ENCODE assay signal across 11 cellular contexts in genomic region chr3:171258316-171258715, GRCh38.
DNase-seq lines count a peak whose midpoint lies in the region; ATAC-seq, FAIRE-seq and TF ChIP-seq lines count a peak whose summit lies in the region.
"Had no signal": no experiment of that assay in that cellular context is flagged by ENCODE, and none has a peak within 500 bp of the region (broad histone marks: within the 10 kb centered on the region; RNA-seq: fewer than 3 reads in every experiment).

No MANE protein-coding gene starts in this region.

- peak overlapping the region; percentile 8; the same call in 1 of the 2 replicates for H3K9ac ChIP-seq in GM12878 (ENCODE audit: control insufficient read depth, insufficient read depth, low read length)
- no peak overlapping the region for H3K9ac ChIP-seq in kidney (ENCODE audit: low read length in 2 of 2)
- H3K9ac ChIP-seq: BLaER1 treated with 17β-estradiol and CSF1 and Interleukin-3, amounts not matched to agents 10 nM and 100 nM had no signal

- H3K9me3 ChIP-seq in GM12878 (replicated peaks; ENCODE audit: control insufficient read depth, insufficient read depth, low read length) = no peaks in the 10 kb centered on the region; the same call in 2 of the 3 replicates
- no peaks in the 10 kb centered on the region for H3K9me3 ChIP-seq in kidney (ENCODE audit: control insufficient read depth in 1 of 2, low read length in 2 of 2)
- H3K9me3 ChIP-seq: BLaER1 treated with 17β-estradiol and CSF1 and Interleukin-3, amounts not matched to agents 10 nM and 100 nM had no signal

- 84% methylated on average over 2 of the region's 2 CpGs for WGBS in GM12878 (ENCODE audit: insufficient coverage, insufficient replicate concordance, low lambda C conversion rate, missing lambda C conversion rate)

- SMC1A ChIA-PET in GM12878 (lab: Charles Lee; ENCODE audit: uncharacterized antibody, unreplicated experiment) = interaction anchor here (0.6 to 23.0 kb wide), 14 partner anchors 10 to 194 kb away, joined by 3 to 657 read pairs (median 6); no protein-coding TSS in a partner anchor

- peaks cover 88% of the 10 kb centered on the region for H3K4me1 ChIP-seq in GM12878 (ENCODE audit: control insufficient read depth, insufficient read depth, low read length)
- H3K4me1 ChIP-seq in kidney (ENCODE audit: control insufficient read depth in 1 of 2, insufficient read depth in 1 of 2, low read depth in 1 of 2, low read length in 2 of 2) = no peaks in the 10 kb centered on the region

- FAIRE-seq in GM12878 (lab: Jason Lieb, UNC) = no peak
- no peak for FAIRE-seq in kidney (lab: Jason Lieb, UNC)

- H3K27me3 Mint-ChIP-seq in HFFc6 (ENCODE audit: insufficient read depth) = no peaks in the 10 kb centered on the region

- no peaks in the 10 kb centered on the region for H3K27me3 ChIP-seq in GM12878 (replicated peaks in 1 of 2; ENCODE audit: control insufficient read depth in 2 of 2, insufficient read depth in 2 of 2, low read length in 1 of 2)
- H3K27me3 ChIP-seq: BLaER1 treated with 17β-estradiol and CSF1 and Interleukin-3, amounts not matched to agents 10 nM and 100 nM had no signal

- no peak overlapping the region for H3K4me3 ChIP-seq in GM12878
- no peak overlapping the region for H3K4me3 ChIP-seq in kidney (ENCODE audit: low read length in 2 of 2)
- H3K4me3 ChIP-seq: BLaER1 treated with 17β-estradiol and CSF1 and Interleukin-3, amounts not matched to agents 10 nM and 100 nM had no signal

- H3K9me3 Mint-ChIP-seq in HFFc6 = no peaks in the 10 kb centered on the region

- RAD21 ChIA-PET in GM12878 (lab: Charles Lee; ENCODE audit: unreplicated experiment) = interaction anchor here (0.9 to 7.0 kb wide), 9 partner anchors 10 to 143 kb away, joined by 3 to 81 read pairs (median 19); no protein-coding TSS in a partner anchor

- POLR2A ChIA-PET in GM12878 (lab: Charles Lee) = interaction anchor here (0.6 to 4.3 kb wide), 8 partner anchors 9 to 91 kb away, joined by 3 to 37 read pairs (median 9); no protein-coding TSS in a partner anchor

- peak overlapping the region; percentile 44; the same call in 1 of the 2 replicates for H3K4me3 Mint-ChIP-seq in HFFc6

- no TSS peak for BruUV-seq in GM12878 (replicated peaks; lab: Mats Ljungman, UMichigan)

- no peak for TF ChIP-seq EP300 in GM12878 (IDR thresholded peaks at IDR 0.05; ENCODE audit: borderline replicate concordance in 1 of 2, control insufficient read depth in 1 of 2, low read depth in 2 of 2, low read length in 2 of 2)

- H3K27ac ChIP-seq in GM12878 (ENCODE audit: control insufficient read depth, insufficient read depth) (peak overlapping the region; percentile 87), kidney (ENCODE audit: low read depth in 2 of 2, low read length in 2 of 2) (no peak overlapping the region)
- H3K27ac ChIP-seq: BLaER1 treated with 17β-estradiol and CSF1 and Interleukin-3, amounts not matched to agents 10 nM and 100 nM had no signal

- peak overlapping the region; percentile 74 for H3K27ac Mint-ChIP-seq in HFFc6

- H3K4me2 ChIP-seq in GM12878 (ENCODE audit: control insufficient read depth, insufficient read depth) = peak overlapping the region; percentile 61
- H3K4me2 ChIP-seq: BLaER1 treated with 17β-estradiol and CSF1 and Interleukin-3, amounts not matched to agents 10 nM and 100 nM had no signal

- H2AFZ ChIP-seq in GM12878 (ENCODE audit: control insufficient read depth, low read depth, low read length) = no peak overlapping the region

- peaks cover 95% of the 10 kb centered on the region for H3K79me2 ChIP-seq in GM12878 (ENCODE audit: control insufficient read depth, insufficient read depth, low read length)

- H3K36me3 ChIP-seq in GM12878 (ENCODE audit: control insufficient read depth in 2 of 2, insufficient read depth in 2 of 2, low read length in 1 of 2) = no peaks in the 10 kb centered on the region
- H3K36me3 ChIP-seq in kidney (ENCODE audit: control insufficient read depth in 1 of 2, insufficient read depth in 2 of 2, low read length in 2 of 2) = no peaks in the 10 kb centered on the region
- H3K36me3 ChIP-seq: BLaER1 treated with 17β-estradiol and CSF1 and Interleukin-3, amounts not matched to agents 10 nM and 100 nM had no signal

- in situ Hi-C loops in GM12878 (cut with MboI) = no loop called here

- peak; percentile 23 for ATAC-seq in GM12878
- no peak for ATAC-seq in HG03097 (IDR thresholded peaks at IDR 0.05; ENCODE audit: low FRiP score, unreplicated experiment)
- ATAC-seq in HG03571 (IDR thresholded peaks at IDR 0.05; ENCODE audit: unreplicated experiment) = no peak

- peak; percentile 10 for DNase-seq in AG08395 (ENCODE audit: low spot score)
- no peak for DNase-seq in HFFc6
- DNase-seq in GM12878 (ENCODE audit: low read depth, low spot score) = no peak
- peak; percentile 66 for DNase-seq in kidney glomerular epithelial cell (lab: John Stamatoyannopoulos, UW)
- no peak for DNase-seq in NCI-H1092 treated with DMSO at 0.1 percent for 48 hours (lab: John Stamatoyannopoulos, UW)
- no peak for DNase-seq in kidney
- DNase-seq: hypothalamus, NCI-H1417 treated with DMSO at 0.1 percent for 48 hours had no signal

- intact Hi-C loops in GM12878 (cut with micrococcal nuclease; ENCODE audit: unreplicated experiment) (loop anchor here (10.0 kb wide), 2 partner anchors 74 to 306 kb away; no protein-coding TSS in a partner anchor), kidney (cut with DNase I) (no loop called here)

- H3K36me3 Mint-ChIP-seq in HFFc6 (ENCODE audit: low read depth) = no peaks in the 10 kb centered on the region

- TF ChIP-seq CTCF in HFFc6 (IDR thresholded peaks at IDR 0.05) (no peak), GM12878 (IDR thresholded peaks at IDR 0.05 in 2 of 3, conservative IDR thresholded peaks at IDR 0.05 in 1 of 3; ENCODE audit: control insufficient read depth in 2 of 3, extremely low read depth in 1 of 3, insufficient read depth in 1 of 3, low read depth in 3 of 3, low read length in 3 of 3) (no peak), kidney (IDR thresholded peaks at IDR 0.05; ENCODE audit: borderline replicate concordance, extremely low read depth, insufficient read depth) (no peak)

- TF ChIP-seq POLR2A in GM12878 (IDR thresholded peaks at IDR 0.05; ENCODE audit: low read depth, low read length) = no peak

- peaks cover 81% of the 10 kb centered on the region for H3K4me1 Mint-ChIP-seq in HFFc6 (ENCODE audit: low read depth)

- CTCF ChIA-PET in GM12878 (lab: Yijun Ruan, JAX) = interaction anchor here (0.5 to 8.0 kb wide), 13 partner anchors 9 to 261 kb away, joined by 3 to 42 read pairs (median 4); no protein-coding TSS in a partner anchor

- no peak for TF ChIP-seq RAD21 in GM12878 (IDR thresholded peaks at IDR 0.05; ENCODE audit: insufficient read depth, low read depth, low read length)

- H4K20me1 ChIP-seq in GM12878 (ENCODE audit: control insufficient read depth, insufficient read depth) = no peaks in the 10 kb centered on the region
- H4K20me1 ChIP-seq: BLaER1 treated with 17β-estradiol and CSF1 and Interleukin-3, amounts not matched to agents 10 nM and 100 nM had no signal

TF ChIP-seq in GM12878, 131 proteins besides CTCF, POLR2A, EP300 and RAD21 (continues in another document):
- TF ChIP-seq IKZF1 (conservative IDR thresholded peaks at IDR 0.05) (no peak; the same call in 1 of the 2 replicates), IRF3 (IDR thresholded peaks at IDR 0.05) (no peak), SMC3 (IDR thresholded peaks at IDR 0.05; ENCODE audit: borderline replicate concordance, low read length) (no peak), HDAC6 (IDR thresholded peaks at IDR 0.05; ENCODE audit: unreplicated experiment) (no peak), MXI1 (IDR thresholded peaks at IDR 0.05; ENCODE audit: low read depth, low read length) (no peak), STAT1 (conservative IDR thresholded peaks at IDR 0.05) (no peak), GATAD2B (conservative IDR thresholded peaks at IDR 0.05; ENCODE audit: low read depth) (no peak), RAD51 (IDR thresholded peaks at IDR 0.05) (no peak), FOXM1 (IDR thresholded peaks at IDR 0.05; ENCODE audit: low read depth, low read length) (0 out of 2 replicates have a peak, but pooled peaks have one; percentile 5), ATF7 (IDR thresholded peaks at IDR 0.05; ENCODE audit: low read depth) (no peak), E4F1 (IDR thresholded peaks at IDR 0.05; ENCODE audit: borderline replicate concordance, partially characterized antibody) (no peak), HDAC2 (IDR thresholded peaks at IDR 0.05) (no peak), POLR2AphosphoS2 (IDR thresholded peaks at IDR 0.05; ENCODE audit: low read depth, low read length) (no peak), NR2F1 (conservative IDR thresholded peaks at IDR 0.05) (0 out of 2 replicates have a peak, but pooled peaks have one; percentile 20)

Comparison
In these comparisons a context has a peak if more than half of its experiments do, and no peak if none do; other contexts are left out.
1. DNase-seq: peak in AG08395 (single experiment) and kidney glomerular epithelial cell (single experiment); none in HFFc6 (single experiment), GM12878 (single experiment), NCI-H1092 treated with DMSO at 0.1 percent for 48 hours (single experiment) and kidney (single experiment).